1 cellular context compared by ENCODE assay signal in the genomic region with DNA sequence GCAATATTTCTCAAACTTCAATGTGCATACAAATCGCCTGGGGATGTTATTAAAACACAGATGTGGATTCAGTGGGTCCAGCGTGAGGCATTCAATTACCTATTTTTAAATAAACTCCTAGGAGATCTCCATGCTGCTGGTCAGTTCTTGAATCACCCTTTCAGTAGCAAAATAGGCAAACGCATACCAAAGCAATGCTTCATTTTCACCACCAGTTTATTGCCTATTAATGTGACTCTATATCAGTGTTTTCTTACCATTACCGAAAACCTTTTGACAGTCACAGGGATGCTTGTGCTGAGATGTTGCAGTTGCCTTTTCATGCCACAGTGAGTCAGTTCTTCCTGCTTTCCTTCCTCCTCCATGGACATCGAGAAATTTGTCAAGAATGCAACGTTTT.
TF ChIP-seq lines count a peak whose summit lies in the region.

No MANE protein-coding gene starts in this region.

TF ChIP-seq in GM23338, 12 proteins besides CTCF, POLR2A, EP300 and RAD21 (continued from another document):
- TF ChIP-seq ZNF462 (CRISPR knock-in tag; IDR thresholded peaks at IDR 0.05) (no peak), CREB1 (CRISPR knock-in tag; IDR thresholded peaks at IDR 0.05; ENCODE audit: low read depth) (no peak), ZNF114 (CRISPR knock-in tag; IDR thresholded peaks at IDR 0.05) (no peak), EZH2phosphoT487 (IDR thresholded peaks at IDR 0.05; ENCODE audit: unreplicated experiment) (no peak), POLR2AphosphoS5 (IDR thresholded peaks at IDR 0.05; ENCODE audit: low read depth) (no peak), ZNF331 (CRISPR knock-in tag; IDR thresholded peaks at IDR 0.05; ENCODE audit: low read depth) (no peak), JUNB (IDR thresholded peaks at IDR 0.05; ENCODE audit: unreplicated experiment) (no peak), REST (IDR thresholded peaks at IDR 0.05; ENCODE audit: unreplicated experiment) (no peak)
- TF ChIP-seq, protein P1, sequence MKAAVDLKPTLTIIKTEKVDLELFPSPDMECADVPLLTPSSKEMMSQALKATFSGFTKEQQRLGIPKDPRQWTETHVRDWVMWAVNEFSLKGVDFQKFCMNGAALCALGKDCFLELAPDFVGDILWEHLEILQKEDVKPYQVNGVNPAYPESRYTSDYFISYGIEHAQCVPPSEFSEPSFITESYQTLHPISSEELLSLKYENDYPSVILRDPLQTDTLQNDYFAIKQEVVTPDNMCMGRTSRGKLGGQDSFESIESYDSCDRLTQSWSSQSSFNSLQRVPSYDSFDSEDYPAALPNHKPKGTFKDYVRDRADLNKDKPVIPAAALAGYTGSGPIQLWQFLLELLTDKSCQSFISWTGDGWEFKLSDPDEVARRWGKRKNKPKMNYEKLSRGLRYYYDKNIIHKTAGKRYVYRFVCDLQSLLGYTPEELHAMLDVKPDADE (IDR thresholded peaks at IDR 0.05): no peak
